Comparison of ENCODE assay signal across 17 cellular contexts in genomic region chr19:6032827-6033226, GRCh38. TPM values are rescaled to one million over a fixed set of nuclear protein-coding genes. Genes with fewer than 3 reads are reported as not detected.
DNase-seq lines count a peak whose midpoint lies in the region; ATAC-seq and TF ChIP-seq lines count a peak whose summit lies in the region.
"Had no signal": no experiment of that assay in that cellular context is flagged by ENCODE, and none has a peak within 500 bp of the region (broad histone marks: within the 10 kb centered on the region; RNA-seq: fewer than 3 reads in every experiment).

No MANE protein-coding gene starts in this region.

- WGBS in hepatocyte (ENCODE audit: low lambda C conversion rate, missing lambda C conversion rate), result 94% methylated on average over 9 of the region's 9 CpGs

- H3K27me3 ChIP-seq in lower lobe of right lung (ENCODE audit: low read depth), result no peaks in the 10 kb centered on the region
- no peaks in the 10 kb centered on the region for H3K27me3 ChIP-seq in hepatocyte
- no peaks in the 10 kb centered on the region for H3K27me3 ChIP-seq in PC-3 (ENCODE audit: low read length)

- H3K27ac Mint-ChIP-seq in activated T-cell treated with anti-CD3 and anti-CD28 coated beads, Interleukin-2, amount 50 U/mL, for 24 hours, result no peak overlapping the region
- H3K27ac Mint-ChIP-seq in activated T-cell treated with anti-CD3 and anti-CD28 coated beads, Interleukin-2, amount 50 U/mL, for 72 hours, result no peak overlapping the region
- peak overlapping the region; percentile 58 for H3K27ac Mint-ChIP-seq in central memory CD8-positive, alpha-beta T cell (ENCODE audit: low read depth)
- H3K27ac Mint-ChIP-seq: GM23338 had no signal

- H3K4me1 ChIP-seq in lower lobe of right lung, result no peaks in the 10 kb centered on the region
- no peaks in the 10 kb centered on the region for H3K4me1 ChIP-seq in hepatocyte (ENCODE audit: insufficient read depth)
- H3K4me1 ChIP-seq in PC-3 (ENCODE audit: insufficient read depth, low read length), result no peaks in the 10 kb centered on the region

- H4K20me1 ChIP-seq in hepatocyte (ENCODE audit: insufficient read depth, poor library complexity, severe bottlenecking) (no peaks in the 10 kb centered on the region), PC-3 (ENCODE audit: low read length) (no peaks in the 10 kb centered on the region)

- no peak overlapping the region for H3K4me3 Mint-ChIP-seq in activated T-cell treated with anti-CD3 and anti-CD28 coated beads, Interleukin-2, amount 50 U/mL, for 24 hours
- H3K4me3 Mint-ChIP-seq in activated T-cell treated with anti-CD3 and anti-CD28 coated beads, Interleukin-2, amount 50 U/mL, for 72 hours, result no peak overlapping the region
- H3K4me3 Mint-ChIP-seq in central memory CD8-positive, alpha-beta T cell, result no peak overlapping the region
- H3K4me3 Mint-ChIP-seq: GM23338 had no signal

- CTCF ChIA-PET in PC-3 (lab: Charles Lee), result no interaction called here

- POLR2A ChIA-PET in PC-3 (lab: Charles Lee; ENCODE audit: unreplicated experiment), result no interaction called here

- H3K36me3 Mint-ChIP-seq in activated T-cell treated with anti-CD3 and anti-CD28 coated beads, Interleukin-2, amount 50 U/mL, for 24 hours (ENCODE audit: low read depth), result peaks cover 4% of the 10 kb centered on the region
- peaks cover 0 to 5% of the 10 kb centered on the region in 2 donors for H3K36me3 Mint-ChIP-seq in activated T-cell treated with anti-CD3 and anti-CD28 coated beads, Interleukin-2, amount 50 U/mL, for 72 hours (ENCODE audit: insufficient read depth in 2 of 2)
- H3K36me3 Mint-ChIP-seq in central memory CD8-positive, alpha-beta T cell (ENCODE audit: insufficient read depth), result peaks cover 4% of the 10 kb centered on the region

- H3K27ac ChIP-seq in lower lobe of right lung (no peak overlapping the region), hepatocyte (no peak overlapping the region), PC-3 (ENCODE audit: low read length) (no peak overlapping the region)
- H3K27ac ChIP-seq: HL-60, KMS-11 had no signal

- H3K4me2 ChIP-seq in hepatocyte, result no peak overlapping the region
- H3K4me2 ChIP-seq in PC-3 (ENCODE audit: low read length), result no peak overlapping the region
- H3K4me2 ChIP-seq: GM23338, KMS-11 had no signal

- no peaks in the 10 kb centered on the region for H3F3A ChIP-seq in PC-3 (ENCODE audit: low read length, unreplicated experiment)

- intact Hi-C loops in lower lobe of right lung (cut with DNase I) (no loop called here), PC-3 (cut with micrococcal nuclease) (no loop called here)

- H3K9me3 ChIP-seq in lower lobe of right lung (no peaks in the 10 kb centered on the region), hepatocyte (ENCODE audit: low read depth) (no peaks in the 10 kb centered on the region), PC-3 (ENCODE audit: low read length) (no peaks in the 10 kb centered on the region)

- ATAC-seq in activated T-cell treated with anti-CD3 and anti-CD28 coated beads, Interleukin-2, amount 50 U/mL, for 72 hours (replicated peaks in 1 of 2), result no peak
- no peak for ATAC-seq in central memory CD8-positive, alpha-beta T cell (replicated peaks; ENCODE audit: extremely low read depth, poor library complexity, severe bottlenecking)
- ATAC-seq in lower lobe of right lung (no peak), PC-3 (no peak)
- ATAC-seq: GM23338, Panc1 had no signal

- H3K4me1 Mint-ChIP-seq in activated T-cell treated with anti-CD3 and anti-CD28 coated beads, Interleukin-2, amount 50 U/mL, for 24 hours (ENCODE audit: low read depth), result peaks cover 9% of the 10 kb centered on the region
- peaks cover 12% of the 10 kb centered on the region for H3K4me1 Mint-ChIP-seq in activated T-cell treated with anti-CD3 and anti-CD28 coated beads, Interleukin-2, amount 50 U/mL, for 72 hours (ENCODE audit: low read depth)
- H3K4me1 Mint-ChIP-seq in central memory CD8-positive, alpha-beta T cell, result no peaks in the 10 kb centered on the region
- H3K4me1 Mint-ChIP-seq: GM23338 had no signal

- no peaks in the 10 kb centered on the region for H3K9me2 ChIP-seq in hepatocyte (replicated peaks; ENCODE audit: insufficient read depth)
- H3K9me2 ChIP-seq in PC-3 (replicated peaks; ENCODE audit: low read length), result no peaks in the 10 kb centered on the region

- H2AFZ ChIP-seq in hepatocyte (no peak overlapping the region), PC-3 (ENCODE audit: low read length) (no peak overlapping the region)
- H2AFZ ChIP-seq: GM23338 had no signal

- H3K27me3 Mint-ChIP-seq in activated T-cell treated with anti-CD3 and anti-CD28 coated beads, Interleukin-2, amount 50 U/mL, for 24 hours, result no peaks in the 10 kb centered on the region
- H3K27me3 Mint-ChIP-seq in activated T-cell treated with anti-CD3 and anti-CD28 coated beads, Interleukin-2, amount 50 U/mL, for 72 hours (ENCODE audit: low read depth), result no peaks in the 10 kb centered on the region
- H3K27me3 Mint-ChIP-seq in central memory CD8-positive, alpha-beta T cell, result no peaks in the 10 kb centered on the region

- no peak overlapping the region for H3K9ac ChIP-seq in PC-3 (ENCODE audit: low read length)
- H3K9ac ChIP-seq: KMS-11 had no signal

- H3K36me3 ChIP-seq in lower lobe of right lung, result peaks cover 25% of the 10 kb centered on the region
- H3K36me3 ChIP-seq in hepatocyte (replicated peaks; ENCODE audit: insufficient read depth, low read depth), result no peaks in the 10 kb centered on the region
- peaks cover 4% of the 10 kb centered on the region; the same call in 1 of the 2 replicates for H3K36me3 ChIP-seq in PC-3 (ENCODE audit: low read depth, low read length)

- no peaks in the 10 kb centered on the region for H3K79me2 ChIP-seq in hepatocyte
- H3K79me2 ChIP-seq in PC-3 (ENCODE audit: low read length), result no peaks in the 10 kb centered on the region

- peak; percentile 14 for DNase-seq in activated T-cell treated with anti-CD3 and anti-CD28 coated beads, Interleukin-2, amount 50 U/mL, for 24 hours
- no peak for DNase-seq in activated T-cell treated with anti-CD3 and anti-CD28 coated beads, Interleukin-2, amount 50 U/mL, for 72 hours
- DNase-seq in central memory CD8-positive, alpha-beta T cell (ENCODE audit: low spot score in 2 of 2), result no peak
- DNase-seq in lower lobe of right lung (peak; percentile 20), ureter (ENCODE audit: low spot score) (peak; percentile 25), NCI-H82 treated with DMSO at 0.1 percent for 48 hours (lab: John Stamatoyannopoulos, UW; ENCODE audit: unreplicated experiment) (no peak), hepatocyte (ENCODE audit: low spot score) (no peak), PC-3 (no peak)
- DNase-seq: C1 segment of cervical spinal cord, NCI-H1092 treated with DMSO at 0.1 percent for 48 hours, NCI-H187, NCI-H446, SHP77 treated with DMSO at 0.1 percent for 48 hours had no signal

- H3K9me3 Mint-ChIP-seq in activated T-cell treated with anti-CD3 and anti-CD28 coated beads, Interleukin-2, amount 50 U/mL, for 24 hours, result no peaks in the 10 kb centered on the region
- H3K9me3 Mint-ChIP-seq in activated T-cell treated with anti-CD3 and anti-CD28 coated beads, Interleukin-2, amount 50 U/mL, for 72 hours, result peaks cover 0 to 2% of the 10 kb centered on the region in 2 donors
- H3K9me3 Mint-ChIP-seq in central memory CD8-positive, alpha-beta T cell, result no peaks in the 10 kb centered on the region
- H3K9me3 Mint-ChIP-seq: GM23338 had no signal

- H3K4me3 ChIP-seq in lower lobe of right lung (no peak overlapping the region), hepatocyte (no peak overlapping the region), PC-3 (ENCODE audit: low read length) (no peak overlapping the region)
- H3K4me3 ChIP-seq: GM23338 had no signal

- BruUV-seq in PC-3 (replicated peaks; lab: Mats Ljungman, UMichigan), result no TSS peak

- TF ChIP-seq CTCF in lower lobe of right lung (IDR thresholded peaks at IDR 0.05), result no peak
- no peak for TF ChIP-seq CTCF in hepatocyte (IDR thresholded peaks at IDR 0.05; ENCODE audit: poor library complexity)
- TF ChIP-seq CTCF in PC-3 (conservative IDR thresholded peaks at IDR 0.05; ENCODE audit: low read depth, low read length), result no peak

RNA-seq across cellular contexts. Expression of gene RANBP3, which starts 54.9 kb away (rescaled TPM):
- total RNA-seq in activated T-cell treated with anti-CD3 and anti-CD28 coated beads, Interleukin-2, amount 50 U/mL, for 72 hours, result 100 to 1,000 TPM in 1 of 2 donors, 10 to 100 TPM in 1; 89.2 to 108 TPM
- total RNA-seq in lower lobe of right lung (70.8 TPM), ureter (94.3 TPM), hepatocyte (51.0 and 78.1 TPM in 2 replicates), PC-3 (2014; rRNA removed) (114 and 153 TPM in 2 replicates)
- 10.4 and 16.4 TPM in 2 replicates for polyA plus RNA-seq in hepatocyte

Comparison
In these comparisons a context has a peak if more than half of its experiments do, and no peak if none do; other contexts are left out.
1. DNase-seq: peak in activated T-cell treated with anti-CD3 and anti-CD28 coated beads, Interleukin-2, amount 50 U/mL, for 24 hours (single experiment), lower lobe of right lung (single experiment) and ureter (single experiment); none in activated T-cell treated with anti-CD3 and anti-CD28 coated beads, Interleukin-2, amount 50 U/mL, for 72 hours (0 of 2), central memory CD8-positive, alpha-beta T cell (0 of 2), NCI-H82 treated with DMSO at 0.1 percent for 48 hours (single experiment), hepatocyte (single experiment) and PC-3 (single experiment).